Comparison of ENCODE assay signal across 10 cellular contexts in the genomic region with DNA sequence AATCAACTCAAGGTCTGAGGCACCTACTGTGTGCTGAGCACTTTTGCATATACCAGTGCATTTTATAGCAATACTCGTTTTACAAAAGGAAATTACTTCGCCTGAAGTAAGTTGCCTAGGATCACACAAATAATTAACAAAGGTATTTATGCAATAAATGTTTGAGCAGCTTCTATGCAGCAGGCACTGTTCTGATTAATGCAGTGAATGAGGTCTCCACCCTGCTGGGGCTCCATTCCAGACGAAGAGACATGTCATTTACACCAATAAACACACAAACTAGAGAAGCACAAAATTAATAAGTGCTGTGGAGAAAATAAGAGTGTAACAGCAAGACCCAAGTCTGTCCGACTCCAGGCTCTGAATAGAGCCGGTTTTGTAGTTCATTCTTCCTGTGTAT. TPM values are rescaled to one million over a fixed set of nuclear protein-coding genes. Genes with fewer than 3 reads are reported as not detected.
A peak's percentile ranks its signal among the peaks of the same experiment; 100 is the strongest.
DNase-seq lines count a peak whose midpoint lies in the region; ATAC-seq and TF ChIP-seq lines count a peak whose summit lies in the region.
"Had no signal": no experiment of that assay in that cellular context is flagged by ENCODE, and none has a peak within 500 bp of the region (broad histone marks: within the 10 kb centered on the region; RNA-seq: fewer than 3 reads in every experiment).

No MANE protein-coding gene starts in this region.

- no peaks in the 10 kb centered on the region for H3K9me3 Mint-ChIP-seq in CD8-positive, alpha-beta T cell
- no peaks in the 10 kb centered on the region for H3K9me3 Mint-ChIP-seq in endodermal cell

- no peak overlapping the region for H2AFZ ChIP-seq in osteoblast (ENCODE audit: low read length)

- no peaks in the 10 kb centered on the region for H3K36me3 Mint-ChIP-seq in CD8-positive, alpha-beta T cell
- no peaks in the 10 kb centered on the region for H3K36me3 Mint-ChIP-seq in endodermal cell (ENCODE audit: low read depth)

- in situ Hi-C loops in gastrocnemius medialis (cut with MboI; ENCODE audit: low sequenced_read_pairs in 4 of 4): no loop called here

- no peaks in the 10 kb centered on the region for H3K36me3 ChIP-seq in CD8-positive, alpha-beta T cell (ENCODE audit: insufficient read depth, low read length)
- H3K36me3 ChIP-seq in MG63 (no peaks in the 10 kb centered on the region), endodermal cell (ENCODE audit: control insufficient read depth, insufficient read depth, low read length) (no peaks in the 10 kb centered on the region), osteoblast (ENCODE audit: insufficient read depth, low read length) (no peaks in the 10 kb centered on the region), gastrocnemius medialis (no peaks in the 10 kb centered on the region)

- no peaks in the 10 kb centered on the region for H3K79me2 ChIP-seq in osteoblast (ENCODE audit: insufficient read depth, low read length)

- peak overlapping the region; percentile 67 for H3K4me3 Mint-ChIP-seq in CD8-positive, alpha-beta T cell
- peak overlapping the region; percentile 42 for H3K4me3 Mint-ChIP-seq in endodermal cell

- no peak overlapping the region for H3K27ac Mint-ChIP-seq in CD8-positive, alpha-beta T cell
- H3K27ac Mint-ChIP-seq in endodermal cell: no peak overlapping the region

- no peaks in the 10 kb centered on the region for H3K27me3 ChIP-seq in CD8-positive, alpha-beta T cell (ENCODE audit: insufficient read depth, low read length)
- no peaks in the 10 kb centered on the region for H3K27me3 ChIP-seq in MG63
- peaks cover 13% of the 10 kb centered on the region for H3K27me3 ChIP-seq in endodermal cell (ENCODE audit: control insufficient read depth, insufficient read depth, low read length, poor library complexity, severe bottlenecking)
- no peaks in the 10 kb centered on the region for H3K27me3 ChIP-seq in osteoblast (ENCODE audit: insufficient read depth, low read length)
- peaks cover 0 to 8% (median 4%) of the 10 kb centered on the region in 3 donors for H3K27me3 ChIP-seq in gastrocnemius medialis

- CTCF ChIA-PET in CD8-positive, alpha-beta T cell (lab: Charles Lee): interaction anchor here (1.0 to 1.7 kb wide), 4 partner anchors 8 to 31 kb away, joined by 3 to 6 read pairs (median 4); no protein-coding TSS in a partner anchor

- peaks cover 4% of the 10 kb centered on the region for H3K4me1 ChIP-seq in CD8-positive, alpha-beta T cell (ENCODE audit: insufficient read depth, low read length)
- H3K4me1 ChIP-seq in endodermal cell (ENCODE audit: control insufficient read depth, insufficient read depth, low read length): no peaks in the 10 kb centered on the region
- peaks cover 24% of the 10 kb centered on the region for H3K4me1 ChIP-seq in osteoblast (ENCODE audit: insufficient read depth, low read length)
- no peaks in the 10 kb centered on the region for H3K4me1 ChIP-seq in gastrocnemius medialis

- no peak overlapping the region for H3K27ac ChIP-seq in CD8-positive, alpha-beta T cell (ENCODE audit: low read depth, low read length)
- H3K27ac ChIP-seq in endodermal cell (ENCODE audit: low read depth, low read length) (no peak overlapping the region), osteoblast (ENCODE audit: low read depth, low read length) (no peak overlapping the region), gastrocnemius medialis (no peak overlapping the region)

- no peak for TF ChIP-seq CTCF in CD8-positive, alpha-beta T cell (IDR thresholded peaks at IDR 0.05)
- TF ChIP-seq CTCF in endodermal cell (conservative IDR thresholded peaks at IDR 0.05): no peak
- no peak for TF ChIP-seq CTCF in osteoblast (IDR thresholded peaks at IDR 0.05; ENCODE audit: extremely low read depth, low read depth, low read length)
- no peak for TF ChIP-seq CTCF in gastrocnemius medialis (IDR thresholded peaks at IDR 0.05 in 4 of 5, conservative IDR thresholded peaks at IDR 0.05 in 1 of 5)

- ATAC-seq in CD8-positive, alpha-beta T cell: no peak
- ATAC-seq in HG03175 (IDR thresholded peaks at IDR 0.05; ENCODE audit: unreplicated experiment): no peak
- no peak for ATAC-seq in GM19463 (IDR thresholded peaks at IDR 0.05; ENCODE audit: unreplicated experiment)
- ATAC-seq in gastrocnemius medialis: no peak
- ATAC-seq in GM19395 (IDR thresholded peaks at IDR 0.05; ENCODE audit: unreplicated experiment): no peak

- H3K27me3 Mint-ChIP-seq in CD8-positive, alpha-beta T cell (ENCODE audit: low read depth): peaks cover 22% of the 10 kb centered on the region
- peaks cover 27% of the 10 kb centered on the region for H3K27me3 Mint-ChIP-seq in endodermal cell (ENCODE audit: insufficient read depth)

- H3K4me2 ChIP-seq in osteoblast (ENCODE audit: insufficient read depth, low read length): peak overlapping the region; percentile 82

- no peak overlapping the region for H3K9ac ChIP-seq in endodermal cell (ENCODE audit: extremely low read depth, low read length, poor library complexity, severe bottlenecking)

- H3K4me3 ChIP-seq in CD8-positive, alpha-beta T cell (ENCODE audit: low read depth, low read length): no peak overlapping the region
- H3K4me3 ChIP-seq in MG63: peak overlapping the region; percentile 18; the same call in 1 of the 2 replicates
- peak overlapping the region; percentile 7 for H3K4me3 ChIP-seq in endodermal cell (ENCODE audit: low read length)
- peak overlapping the region; percentile 65 for H3K4me3 ChIP-seq in osteoblast (ENCODE audit: insufficient read depth, low read length)
- H3K4me3 ChIP-seq in gastrocnemius medialis: peak overlapping the region in 2 of 4 donors; percentile 27 to 30

- H3K9me3 ChIP-seq in CD8-positive, alpha-beta T cell (ENCODE audit: low read length): no peaks in the 10 kb centered on the region
- H3K9me3 ChIP-seq in MG63 (no peaks in the 10 kb centered on the region), endodermal cell (ENCODE audit: control insufficient read depth, low read length) (no peaks in the 10 kb centered on the region), osteoblast (ENCODE audit: low read depth, low read length) (no peaks in the 10 kb centered on the region), gastrocnemius medialis (no peaks in the 10 kb centered on the region)

- no peak for TF ChIP-seq POLR2A in gastrocnemius medialis (IDR thresholded peaks at IDR 0.05)

- no peak for DNase-seq in CD8-positive, alpha-beta T cell
- no peak for DNase-seq in MG63
- DNase-seq in endodermal cell: no peak
- no peak for DNase-seq in osteoblast (ENCODE audit: insufficient read length, low spot score, missing footprints)
- DNase-seq in gastrocnemius medialis: no peak

- WGBS in endodermal cell (ENCODE audit: insufficient coverage in 1 of 2, insufficient read length in 1 of 2), 2 experiments: 73 to 100% methylated on average over 2 to 4 of the region's 5 CpGs

- POLR2A ChIA-PET in CD8-positive, alpha-beta T cell (lab: Charles Lee): no interaction called here

- no peaks in the 10 kb centered on the region for H4K20me1 ChIP-seq in osteoblast (ENCODE audit: insufficient read depth, low read length)

- H3K4me1 Mint-ChIP-seq in CD8-positive, alpha-beta T cell (ENCODE audit: low read depth): peaks cover 8% of the 10 kb centered on the region
- H3K4me1 Mint-ChIP-seq in endodermal cell: peaks cover 3% of the 10 kb centered on the region

- intact Hi-C loops in CD8-positive, alpha-beta T cell (cut with DNase I, micrococcal nuclease): no loop called here
- intact Hi-C loops in gastrocnemius medialis (cut with DNase I; ENCODE audit: low total_unique reads): no loop called here

RNA-seq across cellular contexts. Expression of gene NOX5, which starts 17.5 kb away (rescaled TPM):
- total RNA-seq in CD8-positive, alpha-beta T cell: not detected
- not detected in 2 replicates for total RNA-seq in MG63 (2014; rRNA removed; shearing (Covaris generic); ENCODE audit: low replicate concordance)
- total RNA-seq in endodermal cell (not detected), osteoblast (0.29 and 0.36 TPM in 2 replicates), gastrocnemius medialis (not detected)
- 0.11 TPM for polyA plus RNA-seq in endodermal cell (2013, experiment 1 of 2)
- polyA plus RNA-seq in endodermal cell (2013, experiment 2 of 2): not detected
- total RNA-seq: activated CD8-positive, alpha-beta memory T cell treated with anti-CD3 and anti-CD28 coated beads for 36 hours had no signal
- polyA plus RNA-seq: neural cell had no signal
